Comparison of ENCODE assay signal across 1 cellular context in the genomic region with DNA sequence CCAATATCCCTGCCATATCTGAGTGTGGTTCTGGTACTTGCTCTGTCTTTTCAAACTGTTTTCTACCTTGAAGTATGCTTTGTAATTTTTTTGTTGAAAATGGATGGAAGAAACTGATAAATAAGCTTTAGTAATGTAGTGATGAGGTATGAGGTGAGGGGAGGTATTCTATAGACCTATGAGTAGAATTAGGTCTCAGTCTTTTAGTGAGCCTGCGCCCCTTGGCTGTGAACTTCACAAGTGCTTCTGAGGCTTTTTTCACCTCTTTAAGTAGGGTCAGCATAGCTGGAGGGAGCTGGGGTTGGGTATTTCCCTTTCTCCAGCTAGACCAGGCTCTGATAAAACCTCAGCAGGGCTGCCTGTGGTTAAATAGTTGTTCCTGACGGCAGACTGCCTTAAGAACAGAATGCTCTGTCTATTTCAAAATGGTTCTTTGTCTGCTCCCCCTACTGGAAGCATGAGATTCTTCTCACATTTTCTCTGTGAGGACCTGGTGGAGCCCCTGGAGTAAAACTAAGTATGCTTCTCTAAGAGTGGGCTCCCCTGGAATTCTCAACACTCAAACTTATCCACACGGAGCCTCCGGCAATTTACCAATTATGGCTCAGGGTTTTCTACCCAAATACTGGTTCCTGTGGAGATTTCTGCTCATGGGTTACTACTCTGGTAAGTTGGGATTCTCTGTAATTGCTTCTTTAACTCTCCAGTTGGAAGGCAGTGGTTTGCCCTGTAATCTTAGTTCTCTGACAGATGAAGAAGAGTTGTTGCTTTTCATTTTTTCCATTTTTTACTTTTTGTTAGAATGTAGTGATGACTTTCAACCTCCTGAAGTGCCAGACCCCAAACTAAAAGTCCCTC.
TF ChIP-seq lines count a peak whose summit lies in the region.

No MANE protein-coding gene starts in this region.

TF ChIP-seq in HEK293, 187 proteins besides CTCF, POLR2A, EP300 and RAD21:
- TF ChIP-seq ZNF654 (tag by site-specific recombination; IDR thresholded peaks at IDR 0.05; ENCODE audit: low read depth) (peak; percentile 12; the same call in 1 of the 2 replicates), ZSCAN16 (tag by site-specific recombination; IDR thresholded peaks at IDR 0.05) (no peak), ZNF660 (tag by site-specific recombination; IDR thresholded peaks at IDR 0.05) (peak; percentile 83; the same call in 1 of the 2 replicates), WT1 (tag by site-specific recombination; IDR thresholded peaks at IDR 0.05) (no peak), ZNF610 (tag by site-specific recombination; IDR thresholded peaks at IDR 0.05; ENCODE audit: borderline replicate concordance) (no peak)
